Comparison of ENCODE assay signal across 1 cellular context in genomic region chr3:42115946-42116345, GRCh38.
TF ChIP-seq lines count a peak whose summit lies in the region.

No MANE protein-coding gene starts in this region.

TF ChIP-seq in H1, 55 proteins besides CTCF, POLR2A, EP300 and RAD21 (continued from another document):
- TF ChIP-seq SIX5 (IDR thresholded peaks at IDR 0.05; ENCODE audit: low read depth, low read length) (no peak), GABPA (IDR thresholded peaks at IDR 0.05; ENCODE audit: borderline replicate concordance, insufficient read depth, low read length) (no peak), SP2 (IDR thresholded peaks at IDR 0.05; ENCODE audit: low read length) (no peak), MAFK (IDR thresholded peaks at IDR 0.05; ENCODE audit: low read depth, low read length) (no peak), SP1 (IDR thresholded peaks at IDR 0.05; ENCODE audit: low read depth, low read length) (no peak), GTF2F1 (IDR thresholded peaks at IDR 0.05; ENCODE audit: borderline replicate concordance, low read depth, low read length) (no peak), ZNF274 (IDR thresholded peaks at IDR 0.05; ENCODE audit: borderline replicate concordance, extremely low read depth, low read length) (no peak)
